Comparison of ENCODE assay signal across 2 cellular contexts in the genomic region with DNA sequence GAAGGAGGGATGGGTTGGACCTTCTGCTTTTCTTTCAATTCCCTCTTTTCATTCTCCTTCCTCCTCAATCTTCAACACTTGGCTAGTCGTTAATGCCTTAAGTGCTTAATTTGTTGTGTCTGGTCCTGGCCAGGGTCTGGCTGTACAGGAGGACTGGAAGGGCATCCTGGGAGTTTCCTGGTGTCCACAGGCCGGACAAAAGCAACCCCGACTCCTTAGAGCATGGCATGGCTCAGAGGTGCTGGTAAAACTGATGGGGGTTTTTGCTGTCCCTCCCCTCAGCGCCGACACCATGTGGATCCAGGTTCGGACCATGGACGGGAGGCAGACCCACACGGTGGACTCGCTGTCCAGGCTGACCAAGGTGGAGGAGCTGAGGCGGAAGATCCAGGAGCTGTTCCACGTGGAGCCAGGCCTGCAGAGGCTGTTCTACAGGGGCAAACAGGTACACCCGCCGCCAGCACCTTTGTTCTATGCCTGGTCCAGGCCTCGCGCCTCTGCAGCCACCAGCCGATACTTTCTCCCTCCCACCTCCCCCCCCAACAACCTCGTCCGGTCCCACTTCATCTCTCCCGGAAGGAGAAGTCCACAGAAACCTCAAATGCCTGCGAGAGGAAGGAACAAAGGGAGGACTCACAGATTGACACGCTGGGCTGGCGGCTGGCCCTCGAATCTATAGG.
TF ChIP-seq lines count a peak whose summit lies in the region.

No MANE protein-coding gene starts in this region.

TF ChIP-seq in K562, 482 proteins besides CTCF, POLR2A, EP300 and RAD21 (continued from another document and continues in another):
- TF ChIP-seq, protein P1, sequence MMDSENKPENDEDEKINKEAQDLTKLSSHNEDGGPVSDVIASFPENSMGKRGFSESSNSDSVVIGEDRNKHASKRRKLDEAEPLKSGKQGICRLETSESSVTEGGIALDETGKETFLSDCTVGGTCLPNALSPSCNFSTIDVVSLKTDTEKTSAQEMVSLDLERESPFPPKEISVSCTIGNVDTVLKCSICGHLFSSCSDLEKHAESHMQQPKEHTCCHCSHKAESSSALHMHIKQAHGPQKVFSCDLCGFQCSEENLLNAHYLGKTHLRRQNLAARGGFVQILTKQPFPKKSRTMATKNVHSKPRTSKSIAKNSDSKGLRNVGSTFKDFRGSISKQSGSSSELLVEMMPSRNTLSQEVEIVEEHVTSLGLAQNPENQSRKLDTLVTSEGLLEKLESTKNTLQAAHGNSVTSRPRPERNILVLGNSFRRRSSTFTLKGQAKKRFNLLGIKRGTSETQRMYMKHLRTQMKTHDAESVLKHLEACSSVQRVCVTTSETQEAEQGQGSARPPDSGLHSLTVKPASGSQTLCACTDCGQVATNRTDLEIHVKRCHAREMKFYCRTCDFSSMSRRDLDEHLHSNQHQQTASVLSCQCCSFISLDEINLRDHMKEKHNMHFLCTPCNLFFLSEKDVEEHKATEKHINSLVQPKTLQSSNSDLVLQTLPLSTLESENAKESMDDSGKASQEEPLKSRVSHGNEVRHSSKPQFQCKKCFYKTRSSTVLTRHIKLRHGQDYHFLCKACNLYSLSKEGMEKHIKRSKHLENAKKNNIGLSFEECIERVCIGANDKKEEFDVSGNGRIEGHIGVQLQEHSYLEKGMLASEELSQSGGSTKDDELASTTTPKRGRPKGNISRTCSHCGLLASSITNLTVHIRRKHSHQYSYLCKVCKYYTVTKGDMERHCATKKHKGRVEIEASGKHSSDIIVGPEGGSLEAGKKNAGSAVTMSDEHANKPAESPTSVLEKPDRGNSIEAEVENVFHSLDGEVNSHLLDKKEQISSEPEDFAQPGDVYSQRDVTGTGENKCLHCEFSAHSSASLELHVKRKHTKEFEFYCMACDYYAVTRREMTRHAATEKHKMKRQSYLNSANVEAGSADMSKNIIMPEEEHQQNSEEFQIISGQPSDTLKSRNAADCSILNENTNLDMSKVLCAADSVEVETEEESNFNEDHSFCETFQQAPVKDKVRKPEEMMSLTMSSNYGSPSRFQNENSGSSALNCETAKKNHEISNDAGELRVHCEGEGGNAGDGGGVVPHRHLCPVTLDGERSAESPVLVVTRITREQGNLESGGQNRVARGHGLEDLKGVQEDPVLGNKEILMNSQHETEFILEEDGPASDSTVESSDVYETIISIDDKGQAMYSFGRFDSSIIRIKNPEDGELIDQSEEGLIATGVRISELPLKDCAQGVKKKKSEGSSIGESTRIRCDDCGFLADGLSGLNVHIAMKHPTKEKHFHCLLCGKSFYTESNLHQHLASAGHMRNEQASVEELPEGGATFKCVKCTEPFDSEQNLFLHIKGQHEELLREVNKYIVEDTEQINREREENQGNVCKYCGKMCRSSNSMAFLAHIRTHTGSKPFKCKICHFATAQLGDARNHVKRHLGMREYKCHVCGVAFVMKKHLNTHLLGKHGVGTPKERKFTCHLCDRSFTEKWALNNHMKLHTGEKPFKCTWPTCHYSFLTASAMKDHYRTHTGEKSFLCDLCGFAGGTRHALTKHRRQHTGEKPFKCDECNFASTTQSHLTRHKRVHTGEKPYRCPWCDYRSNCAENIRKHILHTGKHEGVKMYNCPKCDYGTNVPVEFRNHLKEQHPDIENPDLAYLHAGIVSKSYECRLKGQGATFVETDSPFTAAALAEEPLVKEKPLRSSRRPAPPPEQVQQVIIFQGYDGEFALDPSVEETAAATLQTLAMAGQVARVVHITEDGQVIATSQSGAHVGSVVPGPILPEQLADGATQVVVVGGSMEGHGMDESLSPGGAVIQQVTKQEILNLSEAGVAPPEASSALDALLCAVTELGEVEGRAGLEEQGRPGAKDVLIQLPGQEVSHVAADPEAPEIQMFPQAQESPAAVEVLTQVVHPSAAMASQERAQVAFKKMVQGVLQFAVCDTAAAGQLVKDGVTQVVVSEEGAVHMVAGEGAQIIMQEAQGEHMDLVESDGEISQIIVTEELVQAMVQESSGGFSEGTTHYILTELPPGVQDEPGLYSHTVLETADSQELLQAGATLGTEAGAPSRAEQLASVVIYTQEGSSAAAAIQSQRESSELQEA (IDR thresholded peaks at IDR 0.05; ENCODE audit: low read depth), result no peak
- no peak for TF ChIP-seq BACH1 (tag; IDR thresholded peaks at IDR 0.05)
- TF ChIP-seq, protein P2, sequence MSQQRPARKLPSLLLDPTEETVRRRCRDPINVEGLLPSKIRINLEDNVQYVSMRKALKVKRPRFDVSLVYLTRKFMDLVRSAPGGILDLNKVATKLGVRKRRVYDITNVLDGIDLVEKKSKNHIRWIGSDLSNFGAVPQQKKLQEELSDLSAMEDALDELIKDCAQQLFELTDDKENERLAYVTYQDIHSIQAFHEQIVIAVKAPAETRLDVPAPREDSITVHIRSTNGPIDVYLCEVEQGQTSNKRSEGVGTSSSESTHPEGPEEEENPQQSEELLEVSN (IDR thresholded peaks at IDR 0.05; ENCODE audit: borderline replicate concordance in 1 of 2, extremely low read depth in 1 of 2, insufficient read depth in 1 of 2, insufficient read length in 1 of 2, low read depth in 1 of 2, low read length in 1 of 2, poor library complexity in 1 of 2, severe bottlenecking in 1 of 2), result peak; percentile 26 to 65
- 0 out of 2 replicates have a peak, but pooled peaks have one; percentile 59 for TF ChIP-seq ZNF766 (CRISPR knock-in tag; conservative IDR thresholded peaks at IDR 0.05)
- TF ChIP-seq, protein P3, sequence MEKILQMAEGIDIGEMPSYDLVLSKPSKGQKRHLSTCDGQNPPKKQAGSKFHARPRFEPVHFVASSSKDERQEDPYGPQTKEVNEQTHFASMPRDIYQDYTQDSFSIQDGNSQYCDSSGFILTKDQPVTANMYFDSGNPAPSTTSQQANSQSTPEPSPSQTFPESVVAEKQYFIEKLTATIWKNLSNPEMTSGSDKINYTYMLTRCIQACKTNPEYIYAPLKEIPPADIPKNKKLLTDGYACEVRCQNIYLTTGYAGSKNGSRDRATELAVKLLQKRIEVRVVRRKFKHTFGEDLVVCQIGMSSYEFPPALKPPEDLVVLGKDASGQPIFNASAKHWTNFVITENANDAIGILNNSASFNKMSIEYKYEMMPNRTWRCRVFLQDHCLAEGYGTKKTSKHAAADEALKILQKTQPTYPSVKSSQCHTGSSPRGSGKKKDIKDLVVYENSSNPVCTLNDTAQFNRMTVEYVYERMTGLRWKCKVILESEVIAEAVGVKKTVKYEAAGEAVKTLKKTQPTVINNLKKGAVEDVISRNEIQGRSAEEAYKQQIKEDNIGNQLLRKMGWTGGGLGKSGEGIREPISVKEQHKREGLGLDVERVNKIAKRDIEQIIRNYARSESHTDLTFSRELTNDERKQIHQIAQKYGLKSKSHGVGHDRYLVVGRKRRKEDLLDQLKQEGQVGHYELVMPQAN (IDR thresholded peaks at IDR 0.05; ENCODE audit: borderline replicate concordance), result 0 out of 2 replicates have a peak, but pooled peaks have one; percentile 18
- TF ChIP-seq HDAC1 (IDR thresholded peaks at IDR 0.05), result 0 out of 4 replicates have a peak, but pooled peaks of 1 of the 2 experiments have one; percentile 19
- TF ChIP-seq ZNF431 (CRISPR knock-in tag; IDR thresholded peaks at IDR 0.05), result 0 out of 2 replicates have a peak, but pooled peaks have one; percentile 15
- TF ChIP-seq, protein P4, sequence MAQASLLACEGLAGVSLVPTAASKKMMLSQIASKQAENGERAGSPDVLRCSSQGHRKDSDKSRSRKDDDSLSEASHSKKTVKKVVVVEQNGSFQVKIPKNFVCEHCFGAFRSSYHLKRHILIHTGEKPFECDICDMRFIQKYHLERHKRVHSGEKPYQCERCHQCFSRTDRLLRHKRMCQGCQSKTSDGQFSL (CRISPR knock-in tag; IDR thresholded peaks at IDR 0.05), result peak; percentile 89
- TF ChIP-seq, protein P4 (tag; IDR thresholded peaks at IDR 0.05), result no peak
- 0 out of 2 replicates have a peak, but pooled peaks have one; percentile 47 for TF ChIP-seq ETV5 (CRISPR knock-in tag; IDR thresholded peaks at IDR 0.05; ENCODE audit: low read depth)

TF ChIP-seq in HepG2, 621 proteins besides CTCF, POLR2A, EP300 and RAD21 (continued from another document and continues in another):
- TF ChIP-seq, protein P5, sequence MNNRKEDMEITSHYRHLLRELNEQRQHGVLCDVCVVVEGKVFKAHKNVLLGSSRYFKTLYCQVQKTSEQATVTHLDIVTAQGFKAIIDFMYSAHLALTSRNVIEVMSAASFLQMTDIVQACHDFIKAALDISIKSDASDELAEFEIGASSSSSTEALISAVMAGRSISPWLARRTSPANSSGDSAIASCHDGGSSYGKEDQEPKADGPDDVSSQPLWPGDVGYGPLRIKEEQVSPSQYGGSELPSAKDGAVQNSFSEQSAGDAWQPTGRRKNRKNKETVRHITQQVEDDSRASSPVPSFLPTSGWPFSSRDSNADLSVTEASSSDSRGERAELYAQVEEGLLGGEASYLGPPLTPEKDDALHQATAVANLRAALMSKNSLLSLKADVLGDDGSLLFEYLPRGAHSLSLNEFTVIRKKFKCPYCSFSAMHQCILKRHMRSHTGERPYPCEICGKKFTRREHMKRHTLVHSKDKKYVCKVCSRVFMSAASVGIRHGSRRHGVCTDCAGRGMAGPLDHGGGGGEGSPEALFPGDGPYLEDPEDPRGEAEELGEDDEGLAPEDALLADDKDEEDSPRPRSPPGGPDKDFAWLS (CRISPR knock-in tag; IDR thresholded peaks at IDR 0.05; ENCODE audit: borderline replicate concordance), result no peak
- TF ChIP-seq, protein P6, sequence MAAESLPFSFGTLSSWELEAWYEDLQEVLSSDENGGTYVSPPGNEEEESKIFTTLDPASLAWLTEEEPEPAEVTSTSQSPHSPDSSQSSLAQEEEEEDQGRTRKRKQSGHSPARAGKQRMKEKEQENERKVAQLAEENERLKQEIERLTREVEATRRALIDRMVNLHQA (CRISPR knock-in tag; IDR thresholded peaks at IDR 0.05), result no peak
- TF ChIP-seq MAF1 (CRISPR knock-in tag; IDR thresholded peaks at IDR 0.05; ENCODE audit: borderline replicate concordance) (no peak), ZNF501 (CRISPR knock-in tag; IDR thresholded peaks at IDR 0.05) (no peak), FOXK2 (IDR thresholded peaks at IDR 0.05) (no peak), MYC (CRISPR knock-in tag; IDR thresholded peaks at IDR 0.05; ENCODE audit: borderline replicate concordance) (peak; percentile 28; the same call in 1 of the 2 replicates), NRL (CRISPR knock-in tag; IDR thresholded peaks at IDR 0.05; ENCODE audit: borderline replicate concordance) (no peak), MTF2 (CRISPR knock-in tag; IDR thresholded peaks at IDR 0.05; ENCODE audit: borderline replicate concordance) (no peak), ZNF460 (CRISPR knock-in tag; IDR thresholded peaks at IDR 0.05; ENCODE audit: borderline replicate concordance) (no peak), SRF (IDR thresholded peaks at IDR 0.05; ENCODE audit: low read depth, low read length) (no peak), ONECUT2 (CRISPR knock-in tag; IDR thresholded peaks at IDR 0.05) (no peak), NKX3-1 (CRISPR knock-in tag; IDR thresholded peaks at IDR 0.05) (no peak), RNF2 (conservative IDR thresholded peaks at IDR 0.05; ENCODE audit: low read depth) (no peak), ZNF737 (CRISPR knock-in tag; IDR thresholded peaks at IDR 0.05; ENCODE audit: borderline replicate concordance) (no peak), HNF4G (IDR thresholded peaks at IDR 0.05; ENCODE audit: borderline replicate concordance, low read depth, low read length) (no peak), HNF4G (CRISPR knock-in tag; IDR thresholded peaks at IDR 0.05; ENCODE audit: borderline replicate concordance, low read depth) (no peak), GABPA (IDR thresholded peaks at IDR 0.05; ENCODE audit: low read depth, low read length) (no peak), GABPA (CRISPR knock-in tag; IDR thresholded peaks at IDR 0.05; ENCODE audit: low read depth) (0 out of 2 replicates have a peak, but pooled peaks have one; percentile 13), MLLT10 (CRISPR knock-in tag; IDR thresholded peaks at IDR 0.05) (no peak)
- TF ChIP-seq, protein P7, sequence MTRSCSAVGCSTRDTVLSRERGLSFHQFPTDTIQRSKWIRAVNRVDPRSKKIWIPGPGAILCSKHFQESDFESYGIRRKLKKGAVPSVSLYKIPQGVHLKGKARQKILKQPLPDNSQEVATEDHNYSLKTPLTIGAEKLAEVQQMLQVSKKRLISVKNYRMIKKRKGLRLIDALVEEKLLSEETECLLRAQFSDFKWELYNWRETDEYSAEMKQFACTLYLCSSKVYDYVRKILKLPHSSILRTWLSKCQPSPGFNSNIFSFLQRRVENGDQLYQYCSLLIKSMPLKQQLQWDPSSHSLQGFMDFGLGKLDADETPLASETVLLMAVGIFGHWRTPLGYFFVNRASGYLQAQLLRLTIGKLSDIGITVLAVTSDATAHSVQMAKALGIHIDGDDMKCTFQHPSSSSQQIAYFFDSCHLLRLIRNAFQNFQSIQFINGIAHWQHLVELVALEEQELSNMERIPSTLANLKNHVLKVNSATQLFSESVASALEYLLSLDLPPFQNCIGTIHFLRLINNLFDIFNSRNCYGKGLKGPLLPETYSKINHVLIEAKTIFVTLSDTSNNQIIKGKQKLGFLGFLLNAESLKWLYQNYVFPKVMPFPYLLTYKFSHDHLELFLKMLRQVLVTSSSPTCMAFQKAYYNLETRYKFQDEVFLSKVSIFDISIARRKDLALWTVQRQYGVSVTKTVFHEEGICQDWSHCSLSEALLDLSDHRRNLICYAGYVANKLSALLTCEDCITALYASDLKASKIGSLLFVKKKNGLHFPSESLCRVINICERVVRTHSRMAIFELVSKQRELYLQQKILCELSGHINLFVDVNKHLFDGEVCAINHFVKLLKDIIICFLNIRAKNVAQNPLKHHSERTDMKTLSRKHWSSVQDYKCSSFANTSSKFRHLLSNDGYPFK (CRISPR knock-in tag; IDR thresholded peaks at IDR 0.05; ENCODE audit: borderline replicate concordance), result no peak
- TF ChIP-seq, protein P8, sequence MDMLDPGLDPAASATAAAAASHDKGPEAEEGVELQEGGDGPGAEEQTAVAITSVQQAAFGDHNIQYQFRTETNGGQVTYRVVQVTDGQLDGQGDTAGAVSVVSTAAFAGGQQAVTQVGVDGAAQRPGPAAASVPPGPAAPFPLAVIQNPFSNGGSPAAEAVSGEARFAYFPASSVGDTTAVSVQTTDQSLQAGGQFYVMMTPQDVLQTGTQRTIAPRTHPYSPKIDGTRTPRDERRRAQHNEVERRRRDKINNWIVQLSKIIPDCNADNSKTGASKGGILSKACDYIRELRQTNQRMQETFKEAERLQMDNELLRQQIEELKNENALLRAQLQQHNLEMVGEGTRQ (IDR thresholded peaks at IDR 0.05; ENCODE audit: low read depth, low read length), result no peak
- TF ChIP-seq, protein P8 (CRISPR knock-in tag; IDR thresholded peaks at IDR 0.05; ENCODE audit: borderline replicate concordance), result no peak
- TF ChIP-seq, protein P9, sequence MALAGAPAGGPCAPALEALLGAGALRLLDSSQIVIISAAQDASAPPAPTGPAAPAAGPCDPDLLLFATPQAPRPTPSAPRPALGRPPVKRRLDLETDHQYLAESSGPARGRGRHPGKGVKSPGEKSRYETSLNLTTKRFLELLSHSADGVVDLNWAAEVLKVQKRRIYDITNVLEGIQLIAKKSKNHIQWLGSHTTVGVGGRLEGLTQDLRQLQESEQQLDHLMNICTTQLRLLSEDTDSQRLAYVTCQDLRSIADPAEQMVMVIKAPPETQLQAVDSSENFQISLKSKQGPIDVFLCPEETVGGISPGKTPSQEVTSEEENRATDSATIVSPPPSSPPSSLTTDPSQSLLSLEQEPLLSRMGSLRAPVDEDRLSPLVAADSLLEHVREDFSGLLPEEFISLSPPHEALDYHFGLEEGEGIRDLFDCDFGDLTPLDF (CRISPR knock-in tag; IDR thresholded peaks at IDR 0.05), result no peak
